In the genomic region with DNA sequence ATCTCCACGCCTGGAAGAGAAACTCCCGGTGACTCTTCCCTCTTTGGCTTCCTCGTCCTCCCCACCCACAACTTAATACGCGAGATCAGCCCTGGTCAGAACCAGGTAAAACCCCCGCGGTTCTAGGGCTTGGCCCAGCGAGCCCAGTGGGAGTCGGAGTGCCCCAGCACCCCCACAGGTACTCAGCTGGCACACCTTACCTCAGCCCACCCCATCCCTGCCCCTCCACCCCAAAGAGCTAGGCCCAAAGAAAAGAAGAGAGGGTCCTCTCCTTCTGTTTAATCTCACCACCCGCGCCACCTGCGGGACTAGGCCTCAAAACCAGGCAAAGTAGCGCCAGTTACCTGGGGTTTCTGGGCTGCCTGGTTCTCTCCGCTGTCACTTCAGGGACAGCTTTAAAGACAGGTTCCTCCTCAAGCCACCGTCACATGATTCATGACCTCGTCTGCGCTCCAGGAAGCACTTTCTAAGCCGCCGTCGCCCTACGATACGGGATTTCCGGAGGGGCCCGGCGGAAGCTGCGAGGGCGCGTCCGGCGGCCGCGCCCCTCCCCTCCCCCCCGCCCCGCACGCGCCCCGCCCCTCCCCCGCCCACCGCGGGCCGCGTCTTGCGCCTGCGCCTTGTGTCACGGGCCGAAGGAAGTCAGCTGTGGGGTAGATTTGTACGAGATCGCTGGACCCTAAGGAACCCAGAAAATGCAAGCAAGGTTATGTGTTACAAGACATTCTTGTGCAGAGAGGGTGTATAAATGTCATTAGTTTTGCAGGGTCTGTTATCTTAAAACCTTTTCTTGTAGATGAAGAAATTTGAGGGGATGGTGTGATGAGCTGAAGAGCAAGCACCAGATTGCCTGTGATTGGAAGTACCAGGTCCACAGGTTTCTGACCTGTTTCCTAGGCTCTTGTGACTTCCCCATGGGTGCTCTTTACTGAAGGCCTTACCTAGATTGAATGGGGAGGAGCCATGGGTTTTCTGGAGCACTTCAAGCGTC, we compare ENCODE assay signal across 1 cellular context.
TF ChIP-seq lines count a peak whose summit lies in the region.

A gene with protein sequence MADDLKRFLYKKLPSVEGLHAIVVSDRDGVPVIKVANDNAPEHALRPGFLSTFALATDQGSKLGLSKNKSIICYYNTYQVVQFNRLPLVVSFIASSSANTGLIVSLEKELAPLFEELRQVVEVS (minus strand): TSS at position 437 of the 991 bp plus-strand sequence. CDS start 464 bp downstream, outside the sequence.

TF ChIP-seq in K562, 482 proteins besides CTCF, POLR2A, EP300 and RAD21 (continued from another document and continues in another):
- TF ChIP-seq, protein P1, sequence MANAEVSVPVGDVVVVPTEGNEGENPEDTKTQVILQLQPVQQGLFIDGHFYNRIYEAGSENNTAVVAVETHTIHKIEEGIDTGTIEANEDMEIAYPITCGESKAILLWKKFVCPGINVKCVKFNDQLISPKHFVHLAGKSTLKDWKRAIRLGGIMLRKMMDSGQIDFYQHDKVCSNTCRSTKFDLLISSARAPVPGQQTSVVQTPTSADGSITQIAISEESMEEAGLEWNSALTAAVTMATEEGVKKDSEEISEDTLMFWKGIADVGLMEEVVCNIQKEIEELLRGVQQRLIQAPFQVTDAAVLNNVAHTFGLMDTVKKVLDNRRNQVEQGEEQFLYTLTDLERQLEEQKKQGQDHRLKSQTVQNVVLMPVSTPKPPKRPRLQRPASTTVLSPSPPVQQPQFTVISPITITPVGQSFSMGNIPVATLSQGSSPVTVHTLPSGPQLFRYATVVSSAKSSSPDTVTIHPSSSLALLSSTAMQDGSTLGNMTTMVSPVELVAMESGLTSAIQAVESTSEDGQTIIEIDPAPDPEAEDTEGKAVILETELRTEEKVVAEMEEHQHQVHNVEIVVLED (CRISPR knock-in tag; IDR thresholded peaks at IDR 0.05), result peak; percentile 75
- TF ChIP-seq, protein P2, sequence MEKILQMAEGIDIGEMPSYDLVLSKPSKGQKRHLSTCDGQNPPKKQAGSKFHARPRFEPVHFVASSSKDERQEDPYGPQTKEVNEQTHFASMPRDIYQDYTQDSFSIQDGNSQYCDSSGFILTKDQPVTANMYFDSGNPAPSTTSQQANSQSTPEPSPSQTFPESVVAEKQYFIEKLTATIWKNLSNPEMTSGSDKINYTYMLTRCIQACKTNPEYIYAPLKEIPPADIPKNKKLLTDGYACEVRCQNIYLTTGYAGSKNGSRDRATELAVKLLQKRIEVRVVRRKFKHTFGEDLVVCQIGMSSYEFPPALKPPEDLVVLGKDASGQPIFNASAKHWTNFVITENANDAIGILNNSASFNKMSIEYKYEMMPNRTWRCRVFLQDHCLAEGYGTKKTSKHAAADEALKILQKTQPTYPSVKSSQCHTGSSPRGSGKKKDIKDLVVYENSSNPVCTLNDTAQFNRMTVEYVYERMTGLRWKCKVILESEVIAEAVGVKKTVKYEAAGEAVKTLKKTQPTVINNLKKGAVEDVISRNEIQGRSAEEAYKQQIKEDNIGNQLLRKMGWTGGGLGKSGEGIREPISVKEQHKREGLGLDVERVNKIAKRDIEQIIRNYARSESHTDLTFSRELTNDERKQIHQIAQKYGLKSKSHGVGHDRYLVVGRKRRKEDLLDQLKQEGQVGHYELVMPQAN (IDR thresholded peaks at IDR 0.05; ENCODE audit: borderline replicate concordance), result peak; percentile 87
- TF ChIP-seq, protein P3, sequence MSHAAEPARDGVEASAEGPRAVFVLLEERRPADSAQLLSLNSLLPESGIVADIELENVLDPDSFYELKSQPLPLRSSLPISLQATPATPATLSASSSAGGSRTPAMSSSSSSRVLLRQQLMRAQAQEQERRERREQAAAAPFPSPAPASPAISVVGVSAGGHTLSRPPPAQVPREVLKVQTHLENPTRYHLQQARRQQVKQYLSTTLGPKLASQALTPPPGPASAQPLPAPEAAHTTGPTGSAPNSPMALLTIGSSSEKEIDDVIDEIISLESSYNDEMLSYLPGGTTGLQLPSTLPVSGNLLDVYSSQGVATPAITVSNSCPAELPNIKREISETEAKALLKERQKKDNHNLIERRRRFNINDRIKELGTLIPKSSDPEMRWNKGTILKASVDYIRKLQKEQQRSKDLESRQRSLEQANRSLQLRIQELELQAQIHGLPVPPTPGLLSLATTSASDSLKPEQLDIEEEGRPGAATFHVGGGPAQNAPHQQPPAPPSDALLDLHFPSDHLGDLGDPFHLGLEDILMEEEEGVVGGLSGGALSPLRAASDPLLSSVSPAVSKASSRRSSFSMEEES (CRISPR knock-in tag; IDR thresholded peaks at IDR 0.05), result peak; percentile 48; the same call in 1 of the 2 replicates
- TF ChIP-seq MCM3 (IDR thresholded peaks at IDR 0.05) (no peak), MXI1 (IDR thresholded peaks at IDR 0.05; ENCODE audit: low read depth, low read length) (no peak), ZNF224 (CRISPR knock-in tag; IDR thresholded peaks at IDR 0.05) (no peak), ZNF274 (IDR thresholded peaks at IDR 0.05; ENCODE audit: borderline replicate concordance, low read depth, low read length) (no peak), NRF1 (conservative IDR thresholded peaks at IDR 0.05 in 1 of 2, IDR thresholded peaks at IDR 0.05 in 1 of 2) (peak; percentile 87 to 88), ZNF165 (CRISPR knock-in tag; IDR thresholded peaks at IDR 0.05; ENCODE audit: borderline replicate concordance) (no peak), NFRKB (IDR thresholded peaks at IDR 0.05; ENCODE audit: low read depth) (no peak), CBFA2T2 (conservative IDR thresholded peaks at IDR 0.05) (peak; percentile 38; the same call in 1 of the 2 replicates), BRCA1 (IDR thresholded peaks at IDR 0.05) (no peak), BRCA1 (CRISPR knock-in tag; IDR thresholded peaks at IDR 0.05) (no peak), LARP7 (IDR thresholded peaks at IDR 0.05) (no peak), DNMT1 (IDR thresholded peaks at IDR 0.05) (no peak), ERF (CRISPR knock-in tag; IDR thresholded peaks at IDR 0.05) (no peak), TAF9B (IDR thresholded peaks at IDR 0.05; ENCODE audit: partially characterized antibody) (peak; percentile 45)
- TF ChIP-seq, protein P4, sequence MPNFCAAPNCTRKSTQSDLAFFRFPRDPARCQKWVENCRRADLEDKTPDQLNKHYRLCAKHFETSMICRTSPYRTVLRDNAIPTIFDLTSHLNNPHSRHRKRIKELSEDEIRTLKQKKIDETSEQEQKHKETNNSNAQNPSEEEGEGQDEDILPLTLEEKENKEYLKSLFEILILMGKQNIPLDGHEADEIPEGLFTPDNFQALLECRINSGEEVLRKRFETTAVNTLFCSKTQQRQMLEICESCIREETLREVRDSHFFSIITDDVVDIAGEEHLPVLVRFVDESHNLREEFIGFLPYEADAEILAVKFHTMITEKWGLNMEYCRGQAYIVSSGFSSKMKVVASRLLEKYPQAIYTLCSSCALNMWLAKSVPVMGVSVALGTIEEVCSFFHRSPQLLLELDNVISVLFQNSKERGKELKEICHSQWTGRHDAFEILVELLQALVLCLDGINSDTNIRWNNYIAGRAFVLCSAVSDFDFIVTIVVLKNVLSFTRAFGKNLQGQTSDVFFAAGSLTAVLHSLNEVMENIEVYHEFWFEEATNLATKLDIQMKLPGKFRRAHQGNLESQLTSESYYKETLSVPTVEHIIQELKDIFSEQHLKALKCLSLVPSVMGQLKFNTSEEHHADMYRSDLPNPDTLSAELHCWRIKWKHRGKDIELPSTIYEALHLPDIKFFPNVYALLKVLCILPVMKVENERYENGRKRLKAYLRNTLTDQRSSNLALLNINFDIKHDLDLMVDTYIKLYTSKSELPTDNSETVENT (CRISPR knock-in tag; IDR thresholded peaks at IDR 0.05), result no peak
- TF ChIP-seq, protein P5, sequence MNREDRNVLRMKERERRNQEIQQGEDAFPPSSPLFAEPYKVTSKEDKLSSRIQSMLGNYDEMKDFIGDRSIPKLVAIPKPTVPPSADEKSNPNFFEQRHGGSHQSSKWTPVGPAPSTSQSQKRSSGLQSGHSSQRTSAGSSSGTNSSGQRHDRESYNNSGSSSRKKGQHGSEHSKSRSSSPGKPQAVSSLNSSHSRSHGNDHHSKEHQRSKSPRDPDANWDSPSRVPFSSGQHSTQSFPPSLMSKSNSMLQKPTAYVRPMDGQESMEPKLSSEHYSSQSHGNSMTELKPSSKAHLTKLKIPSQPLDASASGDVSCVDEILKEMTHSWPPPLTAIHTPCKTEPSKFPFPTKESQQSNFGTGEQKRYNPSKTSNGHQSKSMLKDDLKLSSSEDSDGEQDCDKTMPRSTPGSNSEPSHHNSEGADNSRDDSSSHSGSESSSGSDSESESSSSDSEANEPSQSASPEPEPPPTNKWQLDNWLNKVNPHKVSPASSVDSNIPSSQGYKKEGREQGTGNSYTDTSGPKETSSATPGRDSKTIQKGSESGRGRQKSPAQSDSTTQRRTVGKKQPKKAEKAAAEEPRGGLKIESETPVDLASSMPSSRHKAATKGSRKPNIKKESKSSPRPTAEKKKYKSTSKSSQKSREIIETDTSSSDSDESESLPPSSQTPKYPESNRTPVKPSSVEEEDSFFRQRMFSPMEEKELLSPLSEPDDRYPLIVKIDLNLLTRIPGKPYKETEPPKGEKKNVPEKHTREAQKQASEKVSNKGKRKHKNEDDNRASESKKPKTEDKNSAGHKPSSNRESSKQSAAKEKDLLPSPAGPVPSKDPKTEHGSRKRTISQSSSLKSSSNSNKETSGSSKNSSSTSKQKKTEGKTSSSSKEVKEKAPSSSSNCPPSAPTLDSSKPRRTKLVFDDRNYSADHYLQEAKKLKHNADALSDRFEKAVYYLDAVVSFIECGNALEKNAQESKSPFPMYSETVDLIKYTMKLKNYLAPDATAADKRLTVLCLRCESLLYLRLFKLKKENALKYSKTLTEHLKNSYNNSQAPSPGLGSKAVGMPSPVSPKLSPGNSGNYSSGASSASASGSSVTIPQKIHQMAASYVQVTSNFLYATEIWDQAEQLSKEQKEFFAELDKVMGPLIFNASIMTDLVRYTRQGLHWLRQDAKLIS (CRISPR knock-in tag; IDR thresholded peaks at IDR 0.05), result 0 out of 2 replicates have a peak, but pooled peaks have one; percentile 55
- TF ChIP-seq, protein P6, sequence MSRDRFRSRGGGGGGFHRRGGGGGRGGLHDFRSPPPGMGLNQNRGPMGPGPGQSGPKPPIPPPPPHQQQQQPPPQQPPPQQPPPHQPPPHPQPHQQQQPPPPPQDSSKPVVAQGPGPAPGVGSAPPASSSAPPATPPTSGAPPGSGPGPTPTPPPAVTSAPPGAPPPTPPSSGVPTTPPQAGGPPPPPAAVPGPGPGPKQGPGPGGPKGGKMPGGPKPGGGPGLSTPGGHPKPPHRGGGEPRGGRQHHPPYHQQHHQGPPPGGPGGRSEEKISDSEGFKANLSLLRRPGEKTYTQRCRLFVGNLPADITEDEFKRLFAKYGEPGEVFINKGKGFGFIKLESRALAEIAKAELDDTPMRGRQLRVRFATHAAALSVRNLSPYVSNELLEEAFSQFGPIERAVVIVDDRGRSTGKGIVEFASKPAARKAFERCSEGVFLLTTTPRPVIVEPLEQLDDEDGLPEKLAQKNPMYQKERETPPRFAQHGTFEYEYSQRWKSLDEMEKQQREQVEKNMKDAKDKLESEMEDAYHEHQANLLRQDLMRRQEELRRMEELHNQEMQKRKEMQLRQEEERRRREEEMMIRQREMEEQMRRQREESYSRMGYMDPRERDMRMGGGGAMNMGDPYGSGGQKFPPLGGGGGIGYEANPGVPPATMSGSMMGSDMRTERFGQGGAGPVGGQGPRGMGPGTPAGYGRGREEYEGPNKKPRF (IDR thresholded peaks at IDR 0.05; ENCODE audit: low read depth, low read length), result no peak
